Comparison of ENCODE assay signal across 8 cellular contexts in genomic region chr6:35496851-35497570, GRCh38. TPM values are rescaled to one million over a fixed set of nuclear protein-coding genes. Genes with fewer than 3 reads are reported as not detected.
DNase-seq lines count a peak whose midpoint lies in the region; ATAC-seq and TF ChIP-seq lines count a peak whose summit lies in the region.

Gene TEAD3 (minus strand): TSS chr6:35497079.

- H3K27me3 ChIP-seq in CD4-positive, alpha-beta T cell (ENCODE audit: control insufficient read depth, insufficient read depth, low read length), result peaks cover 3% of the 10 kb centered on the region
- H3K27me3 ChIP-seq in H9 (ENCODE audit: insufficient read depth, low read length), result no peaks in the 10 kb centered on the region; the same call in 1 of the 2 replicates
- H3K27me3 ChIP-seq in sigmoid colon, result no peaks in the 10 kb centered on the region

- no peak within 1 kb of the TSS; the same call in 1 of the 2 replicates for H2BK15ac ChIP-seq in H9 (ENCODE audit: low read depth, low read length)

- intact Hi-C loops in CD4-positive, alpha-beta T cell (cut with DNase I, micrococcal nuclease), result loop anchor here in 1 of 2 experiments (2.0 kb wide), 1 partner anchor 28 kb away; the partner anchor contains the start of gene RPL10A
- intact Hi-C loops in sigmoid colon (cut with DNase I), result loop anchor here (2.0 kb wide), 1 partner anchor 236 kb away; no protein-coding TSS in a partner anchor

- H3K4me3 Mint-ChIP-seq in CD4-positive, alpha-beta T cell, result peak within 1 kb of the TSS; percentile 86
- peak within 1 kb of the TSS; percentile 81 to 87 for H3K4me3 Mint-ChIP-seq in H9

- ATAC-seq in CD4-positive, alpha-beta T cell (ENCODE audit: poor library complexity), result peak; percentile 69
- no peak for ATAC-seq in GM21576 (IDR thresholded peaks at IDR 0.05; ENCODE audit: unreplicated experiment)

- H3K4ac ChIP-seq in H9 (ENCODE audit: low read depth, low read length), result no peak within 1 kb of the TSS; the same call in 1 of the 2 replicates

- DNase-seq in CD4-positive, alpha-beta T cell, result peak in 9 of 10 experiments; percentile 12 to 56 (median 38)
- DNase-seq in H9 (peak; percentile 82), SK-N-MC (ENCODE audit: low read depth, low spot score) (no peak), amniotic epithelial cell (ENCODE audit: low read depth) (peak; percentile 50), hepatic stellate cell (ENCODE audit: low spot score) (peak; percentile 93), sigmoid colon (peak; percentile 93), NCI-H1694 (lab: John Stamatoyannopoulos, UW) (no peak)

- no peaks in the 10 kb centered on the region for H3K36me3 Mint-ChIP-seq in CD4-positive, alpha-beta T cell (ENCODE audit: low read depth)
- H3K36me3 Mint-ChIP-seq in H9 (ENCODE audit: insufficient read depth in 1 of 3, low read depth in 3 of 3), result peaks cover 0 to 4% (median 0%) of the 10 kb centered on the region in 3 experiments; a peak in 2 of 7 replicates

- H3K27ac Mint-ChIP-seq in CD4-positive, alpha-beta T cell, result peak within 1 kb of the TSS; percentile 39
- H3K27ac Mint-ChIP-seq in H9, result peak within 1 kb of the TSS in 1 of 3 experiments; percentile 89; a peak in 1 of 7 replicates

- H3K4me1 ChIP-seq in H9 (ENCODE audit: insufficient read depth, low read length) (peaks cover 7% of the 10 kb centered on the region; the same call in 1 of the 2 replicates), sigmoid colon (peaks cover 0 to 56% (median 49%) of the 10 kb centered on the region in 4 donors)

- H3K9me3 ChIP-seq in CD4-positive, alpha-beta T cell (ENCODE audit: control insufficient read depth, low read length), result no peaks in the 10 kb centered on the region
- H3K9me3 ChIP-seq in H9 (ENCODE audit: control insufficient read depth, low read depth, low read length) (no peaks in the 10 kb centered on the region), SK-N-MC (ENCODE audit: low read depth, low read length) (no peaks in the 10 kb centered on the region), sigmoid colon (no peaks in the 10 kb centered on the region)

- peaks cover 12% of the 10 kb centered on the region for H3K23me2 ChIP-seq in H9 (ENCODE audit: insufficient read length, low read depth, low read length, poor library complexity, severe bottlenecking)

- H3T11ph ChIP-seq in H9 (ENCODE audit: low read length), result no peak within 1 kb of the TSS

- H4K20me1 ChIP-seq in H9 (ENCODE audit: control insufficient read depth, insufficient read depth, insufficient read length), result peaks cover 3% of the 10 kb centered on the region

- H3K23ac ChIP-seq in H9 (ENCODE audit: insufficient read length, low read depth, low read length), result no peak within 1 kb of the TSS

- WGBS in H9 (ENCODE audit: extremely low coverage, insufficient read length, low lambda C conversion rate), result no CpG with 5 or more reads among the region's 98 CpGs
- WGBS in sigmoid colon, 2 donors, result 1% methylated on average over 97 to 98 of the region's 98 CpGs

- H3K4me3 ChIP-seq in SK-N-MC (peak within 1 kb of the TSS; percentile 92), sigmoid colon (peak within 1 kb of the TSS; percentile 97 to 100 (median 98))

- H3K4me2 ChIP-seq in H9 (ENCODE audit: insufficient read depth, insufficient read length, low read length), result peak within 1 kb of the TSS; percentile 49

- CTCF ChIA-PET in CD4-positive, alpha-beta T cell (lab: Charles Lee), result interaction anchor here (0.9 to 1.3 kb wide), 2 partner anchors 10 to 29 kb away, joined by 3 read pairs; partner anchors contain the start of gene RPL10A

- H3K36me3 ChIP-seq in SK-N-MC (ENCODE audit: insufficient read depth, low read length) (no peaks in the 10 kb centered on the region), sigmoid colon (no peaks in the 10 kb centered on the region)

- no peak within 1 kb of the TSS for H2AFZ ChIP-seq in H9 (ENCODE audit: low read length)

- no peak within 1 kb of the TSS for H2BK120ac ChIP-seq in H9 (ENCODE audit: low read depth, low read length, poor library complexity, severe bottlenecking)

- peaks cover 25% of the 10 kb centered on the region for H3K27me3 Mint-ChIP-seq in CD4-positive, alpha-beta T cell
- H3K27me3 Mint-ChIP-seq in H9 (ENCODE audit: low read depth), result peaks cover 33% of the 10 kb centered on the region

- no peak within 1 kb of the TSS for H2AK5ac ChIP-seq in H9 (ENCODE audit: insufficient read length, low read length)

- peak within 1 kb of the TSS; percentile 80 for H3K18ac ChIP-seq in H9 (ENCODE audit: insufficient read length, low read depth, low read length)

- peak within 1 kb of the TSS; percentile 10 for H3K9ac ChIP-seq in H9 (ENCODE audit: extremely low read depth, insufficient read length, low read length)
- H3K9ac ChIP-seq in SK-N-MC (ENCODE audit: insufficient read length), result peak within 1 kb of the TSS; percentile 84

- H4K5ac ChIP-seq in H9 (ENCODE audit: insufficient read length, low read depth, low read length), result no peak within 1 kb of the TSS

- H2BK12ac ChIP-seq in H9 (ENCODE audit: insufficient read length, low read depth, low read length), result peak within 1 kb of the TSS; percentile 47

- H3K79me2 ChIP-seq in H9 (ENCODE audit: insufficient read depth, low read length), result peaks cover 2% of the 10 kb centered on the region; the same call in 1 of the 2 replicates

- no peak within 1 kb of the TSS for H3K27ac ChIP-seq in CD4-positive, alpha-beta T cell (ENCODE audit: low read depth, low read length)
- H3K27ac ChIP-seq in H9 (ENCODE audit: insufficient read length, low read depth, low read length) (no peak within 1 kb of the TSS), SK-N-MC (peak within 1 kb of the TSS; percentile 25; the same call in 1 of the 2 replicates), sigmoid colon (peak within 1 kb of the TSS; percentile 100)

- H3K14ac ChIP-seq in H9 (ENCODE audit: insufficient read depth, low read length), result peak within 1 kb of the TSS; percentile 90

- TF ChIP-seq EP300 in sigmoid colon (IDR thresholded peaks at IDR 0.05), result no peak

- POLR2A ChIA-PET in CD4-positive, alpha-beta T cell (lab: Charles Lee), result interaction anchor here (1.0 to 2.4 kb wide), 7 partner anchors 19 to 186 kb away, joined by 3 to 16 read pairs (median 4); partner anchors contain the start of genes FANCE and RPL10A

- no peaks in the 10 kb centered on the region for H3K79me1 ChIP-seq in H9 (ENCODE audit: insufficient read depth, low read depth, low read length, poor library complexity, severe bottlenecking)

- no peak within 1 kb of the TSS for H4K8ac ChIP-seq in H9 (replicated peaks; ENCODE audit: insufficient read length, low read depth, low read length)

- peak in 1 of 2 donors; percentile 41 for TF ChIP-seq POLR2A in sigmoid colon (IDR thresholded peaks at IDR 0.05)

- H3K9me3 Mint-ChIP-seq in CD4-positive, alpha-beta T cell, result no peaks in the 10 kb centered on the region
- H3K9me3 Mint-ChIP-seq in H9, result no peaks in the 10 kb centered on the region

- H4K91ac ChIP-seq in H9 (ENCODE audit: insufficient read length, low read depth, low read length), result peak within 1 kb of the TSS; percentile 15

- no peak within 1 kb of the TSS for H3K56ac ChIP-seq in H9 (ENCODE audit: insufficient read length, low read depth, low read length)

- H2BK20ac ChIP-seq in H9 (ENCODE audit: low read depth, low read length, poor library complexity, severe bottlenecking), result no peak within 1 kb of the TSS

- H2BK5ac ChIP-seq in H9 (ENCODE audit: insufficient read length, low read length), result no peak within 1 kb of the TSS

- TF ChIP-seq CTCF in CD4-positive, alpha-beta T cell (IDR thresholded peaks at IDR 0.05), result no peak
- peak; percentile 39; the same call in 1 of the 3 replicates for TF ChIP-seq CTCF in H9 (conservative IDR thresholded peaks at IDR 0.05)
- no peak for TF ChIP-seq CTCF in sigmoid colon (IDR thresholded peaks at IDR 0.05)

- H3K4me1 Mint-ChIP-seq in CD4-positive, alpha-beta T cell (ENCODE audit: low read depth), result peaks cover 28% of the 10 kb centered on the region
- H3K4me1 Mint-ChIP-seq in H9, result peaks cover 54 to 57% of the 10 kb centered on the region in 2 experiments

RNA-seq across cellular contexts. Expression of gene TEAD3, which starts in this region (rescaled TPM):
- total RNA-seq in CD4-positive, alpha-beta T cell, result under 1 TPM in 1 of 2 experiments, not detected in 1; 0.11 TPM
- 24.3 and 27.0 TPM in 2 replicates for total RNA-seq in H9 (2021)
- 10 to 100 TPM; 50.4 to 95.8 (median 74.8) TPM for total RNA-seq in sigmoid colon
- polyA plus RNA-seq in sigmoid colon, result 10 to 100 TPM; 14.4 to 25.2 (median 14.6) TPM

Comparison
In these comparisons a context has a peak if more than half of its experiments do, and no peak if none do; other contexts are left out.
1. RNA of gene TEAD3 (total RNA-seq): 50.4 to 95.8 TPM in sigmoid colon and 24.3 to 27.0 TPM in H9; 0.11 TPM in CD4-positive, alpha-beta T cell; every median in the first group is over 10 times any median in the second.
2. Peak in DNase-seq and ATAC-seq in CD4-positive, alpha-beta T cell; RNA of the gene not detected or under 1 TPM.
3. DNase-seq: peak in H9 (single experiment), amniotic epithelial cell (single experiment), hepatic stellate cell (single experiment) and sigmoid colon (single experiment); none in SK-N-MC (single experiment) and NCI-H1694 (single experiment).
4. H3K27ac ChIP-seq: peak in SK-N-MC (single experiment) and sigmoid colon (4 of 4); none in CD4-positive, alpha-beta T cell (single experiment) and H9 (single experiment).